30 cellular contexts compared by ENCODE assay signal in genomic region chr16:82177555-82177954, GRCh38.
"Had no signal": no experiment of that assay in that cellular context is flagged by ENCODE, and none has a peak within 500 bp of the region (broad histone marks: within the 10 kb centered on the region; RNA-seq: fewer than 3 reads in every experiment).

No MANE protein-coding gene starts in this region.

- DNase-seq: activated CD4-positive, alpha-beta memory T cell treated with anti-CD3 and anti-CD28 coated beads, Interleukin-2, amount 10 ng/mL, durations not matched to agents 7 days and 5 days; activated CD4-positive, alpha-beta T cell treated with anti-CD3 and anti-CD28 coated beads for 1 hour; activated CD4-positive, alpha-beta T cell treated with anti-CD3 and anti-CD28 coated beads for 4 hours; activated CD4-positive, alpha-beta T cell treated with anti-CD3 and anti-CD28 coated beads, Interleukin-2, amount 10 ng/mL, durations not matched to agents 7 days and 5 days; activated CD4-positive, alpha-beta T cell treated with anti-CD3 and anti-CD28 coated beads, Interleukin-2, amount 50 U/mL, for 4 hours; activated CD8-positive, alpha-beta memory T cell treated with anti-CD3 and anti-CD28 coated beads, Interleukin-2, amount 50 U/mL, for 48 hours; activated effector memory CD4-positive, alpha-beta T cell treated with anti-CD3 and anti-CD28 coated beads, Interleukin-2, amount 50 U/mL, for 16 hours; activated naive CD4-positive, alpha-beta T cell; activated naive CD4-positive, alpha-beta T cell treated with anti-CD3 and anti-CD28 coated beads, Interleukin-2, amount 10 ng/mL, durations not matched to agents 7 days and 5 days; activated naive CD8-positive, alpha-beta T cell treated with anti-CD3 and anti-CD28 coated beads, Interleukin-2, amount 10 ng/mL, durations not matched to agents 7 days and 5 days; activated T-cell treated with anti-CD3 and anti-CD28 coated beads for 4 hours; activated T-cell treated with anti-CD3 and anti-CD28 coated beads, Interleukin-2, amount 50 U/mL, for 4 hours; dorsolateral prefrontal cortex; effector memory CD4-positive, alpha-beta T cell; endodermal cell; foreskin fibroblast; gastrocnemius medialis; glutamatergic neuron; heart left ventricle; hypothalamus; T-helper 2 cell had no signal

- H3K27ac ChIP-seq: ascending aorta, breast epithelium, cardiac muscle cell, coronary artery, dorsolateral prefrontal cortex, gastrocnemius medialis, heart left ventricle, VCaP had no signal

- H3K4me3 ChIP-seq: ascending aorta, breast epithelium, cardiac muscle cell, coronary artery, dorsolateral prefrontal cortex, gastrocnemius medialis, heart left ventricle had no signal

- H3K4me1 ChIP-seq: ascending aorta, breast epithelium, gastrocnemius medialis had no signal

- H3K27me3 ChIP-seq: ascending aorta, breast epithelium had no signal

- H3K36me3 ChIP-seq: ascending aorta, breast epithelium, cardiac muscle cell, gastrocnemius medialis, heart left ventricle had no signal

- ATAC-seq: activated naive CD4-positive, alpha-beta T cell treated with anti-CD3 and anti-CD28 coated beads, Interleukin-2, amount 50 U/mL, for 72 hours; activated T-cell treated with anti-CD3 and anti-CD28 coated beads, Interleukin-2, amount 50 U/mL, for 4 hours; activated T-helper 17 cell treated with anti-CD3 and anti-CD28 coated beads, Interleukin-2, amount 50 U/mL, for 72 hours; esophagus mucosa; gastrocnemius medialis; heart left ventricle; WTC11 had no signal

- H3K9me3 ChIP-seq: ascending aorta, breast epithelium, gastrocnemius medialis, heart left ventricle had no signal
